Comparison of ENCODE assay signal across 25 cellular contexts in the genomic region with DNA sequence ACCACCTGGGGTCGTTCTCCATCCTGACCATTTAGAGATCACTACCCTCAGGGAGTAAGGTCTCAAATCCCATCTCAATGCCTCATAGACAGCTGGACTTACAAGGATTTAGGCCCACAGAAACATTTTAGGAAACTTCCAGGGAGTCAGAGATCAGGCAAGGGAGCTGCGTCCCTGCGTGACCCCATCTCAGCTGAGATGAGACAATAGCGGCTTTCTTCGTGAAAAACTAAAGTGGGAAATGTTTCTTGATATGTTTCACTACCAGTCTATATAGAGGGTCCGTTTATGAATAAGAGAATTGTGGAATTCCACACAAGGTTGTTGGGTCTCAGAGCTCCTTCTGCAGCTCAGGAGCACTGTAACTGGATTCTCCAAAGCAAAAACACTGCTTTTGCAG.
"Had no signal": no experiment of that assay in that cellular context is flagged by ENCODE, and none has a peak within 500 bp of the region (broad histone marks: within the 10 kb centered on the region; RNA-seq: fewer than 3 reads in every experiment).

No MANE protein-coding gene starts in this region.

- H3K27ac Mint-ChIP-seq: activated CD4-positive, alpha-beta memory T cell treated with anti-CD3 and anti-CD28 coated beads, Interleukin-2, amount 10 ng/mL, durations not matched to agents 7 days and 5 days; activated naive CD4-positive, alpha-beta T cell treated with anti-CD3 and anti-CD28 coated beads, Interleukin-2, amount 10 ng/mL, durations not matched to agents 7 days and 5 days; activated T-cell treated with anti-CD3 and anti-CD28 coated beads, Interleukin-2, amount 50 U/mL, for 72 hours; T-helper 1 cell treated with Interleukin-12 subunit alpha and Interleukin-12 subunit beta and Interleukin-4 antibody, amounts not matched to agents 30 μg/mL and 1 μg/mL, for 36 hours had no signal

- H3K9me3 ChIP-seq: lower lobe of right lung, mucosa of descending colon, right lobe of liver, thoracic aorta had no signal

- H3K4me3 ChIP-seq: lower lobe of right lung, mucosa of descending colon, right lobe of liver, thoracic aorta had no signal

- H3K9me3 Mint-ChIP-seq: activated CD4-positive, alpha-beta memory T cell treated with anti-CD3 and anti-CD28 coated beads, Interleukin-2, amount 10 ng/mL, durations not matched to agents 7 days and 5 days; activated naive CD4-positive, alpha-beta T cell treated with anti-CD3 and anti-CD28 coated beads, Interleukin-2, amount 10 ng/mL, durations not matched to agents 7 days and 5 days; immature natural killer cell; neural crest cell had no signal

- DNase-seq: activated CD4-positive, alpha-beta memory T cell treated with anti-CD3 and anti-CD28 coated beads, Interleukin-2, amount 10 ng/mL, durations not matched to agents 7 days and 5 days; activated CD4-positive, alpha-beta T cell treated with anti-CD3 and anti-CD28 coated beads for 48 hours; activated CD4-positive, CD25-positive, alpha-beta regulatory T cell; activated effector memory CD4-positive, alpha-beta T cell treated with anti-CD3 and anti-CD28 coated beads, Interleukin-2, amount 50 U/mL, for 16 hours; activated naive CD4-positive, alpha-beta T cell treated with anti-CD3 and anti-CD28 coated beads, Interleukin-2, amount 10 ng/mL, durations not matched to agents 7 days and 5 days; activated T-cell treated with anti-CD3 and anti-CD28 coated beads, Interleukin-2, amount 50 U/mL, for 72 hours; amygdala; effector CD8-positive, alpha-beta T cell; foreskin melanocyte; immature natural killer cell; lower lobe of right lung; mesendoderm; mucosa of descending colon; naive thymus-derived CD4-positive, alpha-beta T cell; posterior cingulate gyrus; right lobe of liver; small intestine; stimulated activated CD4-positive, alpha-beta T cell treated with anti-CD3 and anti-CD28 coated beads, Interleukin-15, amount 100 ng/mL, for 24 hours; stimulated activated CD8-positive, alpha-beta memory T cell treated with anti-CD3 and anti-CD28 coated beads, Interleukin-4, amount 100 ng/mL, for 48 hours; stimulated activated naive CD4-positive, alpha-beta T cell treated with Interleukin-2 at 50 U/mL for 16 hours; T1000 had no signal

- H3K27ac ChIP-seq: lower lobe of right lung, right lobe of liver had no signal

- H3K27me3 Mint-ChIP-seq: activated CD4-positive, alpha-beta memory T cell treated with anti-CD3 and anti-CD28 coated beads, Interleukin-2, amount 10 ng/mL, durations not matched to agents 7 days and 5 days; naive thymus-derived CD4-positive, alpha-beta T cell had no signal

- ATAC-seq: activated T-cell treated with anti-CD3 and anti-CD28 coated beads, Interleukin-2, amount 50 U/mL, for 72 hours; left lobe of liver; lower lobe of right lung; mucosa of descending colon; naive thymus-derived CD4-positive, alpha-beta T cell; right lobe of liver had no signal

- H3K4me1 ChIP-seq: lower lobe of right lung, right lobe of liver had no signal

- H3K4me3 Mint-ChIP-seq: activated CD4-positive, alpha-beta memory T cell treated with anti-CD3 and anti-CD28 coated beads, Interleukin-2, amount 10 ng/mL, durations not matched to agents 7 days and 5 days; activated naive CD4-positive, alpha-beta T cell treated with anti-CD3 and anti-CD28 coated beads, Interleukin-2, amount 10 ng/mL, durations not matched to agents 7 days and 5 days; activated T-cell treated with anti-CD3 and anti-CD28 coated beads, Interleukin-2, amount 50 U/mL, for 72 hours; immature natural killer cell; naive thymus-derived CD4-positive, alpha-beta T cell; neural crest cell; T-helper 1 cell treated with Interleukin-12 subunit alpha and Interleukin-12 subunit beta and Interleukin-4 antibody, amounts not matched to agents 30 μg/mL and 1 μg/mL, for 36 hours had no signal

- FAIRE-seq: small intestine had no signal

- H3K27me3 ChIP-seq: right lobe of liver had no signal

- H3K36me3 ChIP-seq: lower lobe of right lung, right lobe of liver, thoracic aorta had no signal

- H3K4me1 Mint-ChIP-seq: neural crest cell had no signal
